ENCODE assay signal across 1 cellular context in genomic region chr19:39969266-39969665, GRCh38.
TF ChIP-seq lines count a peak whose summit lies in the region.

No MANE protein-coding gene starts in this region.

TF ChIP-seq in A549, 52 proteins besides CTCF, POLR2A, EP300 and RAD21 (continued from another document):
- no peak for TF ChIP-seq HMGXB4 (CRISPR knock-in tag; IDR thresholded peaks at IDR 0.05; ENCODE audit: borderline replicate concordance)
- TF ChIP-seq POLR2AphosphoS2 (conservative IDR thresholded peaks at IDR 0.05; ENCODE audit: low read length): no peak
- no peak for TF ChIP-seq CEBPB (IDR thresholded peaks at IDR 0.05)
- TF ChIP-seq HOXB5 (CRISPR knock-in tag; IDR thresholded peaks at IDR 0.05): no peak
